Comparison of ENCODE assay signal across 8 cellular contexts in the genomic region with DNA sequence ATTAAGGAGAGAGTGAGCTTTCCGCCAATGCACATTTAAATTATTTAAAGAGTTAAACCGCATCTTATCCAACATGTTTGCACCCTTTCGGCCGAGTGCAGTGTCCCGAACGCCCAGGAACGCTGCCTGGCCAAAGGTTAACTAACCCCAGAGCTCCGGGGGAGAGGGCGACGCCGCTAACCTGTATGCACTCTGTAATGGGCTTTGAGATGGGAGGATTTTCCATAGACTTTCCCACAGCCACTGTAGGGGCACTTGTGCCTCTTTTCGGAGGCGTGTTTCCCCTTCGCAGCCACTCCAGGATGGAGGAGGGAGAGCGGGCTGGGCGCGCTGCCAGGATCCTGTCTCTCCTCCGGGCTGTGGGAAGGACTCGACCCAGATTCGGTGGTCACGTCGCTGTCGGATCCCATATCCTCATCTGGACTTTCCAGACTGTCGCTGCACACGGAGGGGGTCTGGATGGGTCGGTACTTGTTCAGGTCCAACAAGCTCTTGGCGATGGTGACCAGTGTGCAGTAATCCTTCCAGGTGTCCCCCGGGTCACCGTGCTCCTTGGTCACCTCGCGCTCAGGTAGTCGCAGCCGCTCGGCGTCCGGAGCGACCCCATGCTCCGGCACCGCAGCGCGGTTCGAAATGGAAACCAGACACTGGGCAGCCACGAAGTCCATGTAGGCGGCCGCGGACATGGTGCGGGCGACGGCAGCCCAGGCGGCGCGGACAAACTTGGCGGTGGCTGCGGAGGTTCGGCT. TPM values are rescaled to one million over a fixed set of nuclear protein-coding genes. Genes with fewer than 3 reads are reported as not detected.
A peak's percentile ranks its signal among the peaks of the same experiment; 100 is the strongest.
DNase-seq lines count a peak whose midpoint lies in the region; ATAC-seq and TF ChIP-seq lines count a peak whose summit lies in the region.

No MANE protein-coding gene starts in this region.

- no peak overlapping the region for H2AK5ac ChIP-seq in mesendoderm (ENCODE audit: low read length)

- H3K23ac ChIP-seq in mesendoderm (ENCODE audit: low read length), result peak overlapping the region; percentile 80

- no peak overlapping the region for H2BK120ac ChIP-seq in mesendoderm (ENCODE audit: low read depth, low read length)

- no peak overlapping the region for H3K27ac ChIP-seq in mesendoderm (ENCODE audit: low read depth, low read length)
- H3K27ac ChIP-seq in stomach, result peak overlapping the region; percentile 99 to 100 (median 100)

- H3K9me3 Mint-ChIP-seq in activated T-cell treated with anti-CD3 and anti-CD28 coated beads, Interleukin-2, amount 50 U/mL, for 24 hours, result no peaks in the 10 kb centered on the region

- H3K18ac ChIP-seq in mesendoderm (ENCODE audit: low read length), result no peak overlapping the region

- H3K4me1 ChIP-seq in mesendoderm (ENCODE audit: control insufficient read depth, low read depth, low read length) (no peaks in the 10 kb centered on the region), stomach (peaks cover 31 to 58% (median 51%) of the 10 kb centered on the region in 4 donors)

- H4K5ac ChIP-seq in mesendoderm (ENCODE audit: low read length), result no peak overlapping the region

- WGBS in mesendoderm (ENCODE audit: extremely low coverage, insufficient coverage, low lambda C conversion rate), result no CpG with 5 or more reads among the region's 55 CpGs
- 0 to 1% (median 1%) methylated on average over 25 to 55 of the region's 55 CpGs for WGBS in stomach, 5 donors

- H2BK15ac ChIP-seq in mesendoderm (replicated peaks; ENCODE audit: low read depth), result no peak overlapping the region

- TF ChIP-seq CTCF in AG09319 (IDR thresholded peaks at IDR 0.05; ENCODE audit: low read depth, low read length) (no peak), epithelial cell of esophagus (IDR thresholded peaks at IDR 0.05; ENCODE audit: insufficient read depth, low read depth, low read length, missing control alignments) (no peak), stomach (IDR thresholded peaks at IDR 0.05) (no peak)

- peak; percentile 2 for ATAC-seq in GM21381 (IDR thresholded peaks at IDR 0.05; ENCODE audit: unreplicated experiment)
- ATAC-seq in GM21423 (IDR thresholded peaks at IDR 0.05; ENCODE audit: unreplicated experiment), result no peak

- H3K9me3 ChIP-seq in stomach, result no peaks in the 10 kb centered on the region

- no peaks in the 10 kb centered on the region for H3K79me1 ChIP-seq in mesendoderm (ENCODE audit: low read length)

- peaks cover 30% of the 10 kb centered on the region for H3K36me3 Mint-ChIP-seq in activated T-cell treated with anti-CD3 and anti-CD28 coated beads, Interleukin-2, amount 50 U/mL, for 24 hours (ENCODE audit: low read depth)

- H3K27me3 ChIP-seq in mesendoderm (ENCODE audit: insufficient read depth, low read length, poor library complexity), result peaks cover 9% of the 10 kb centered on the region
- no peaks in the 10 kb centered on the region for H3K27me3 ChIP-seq in stomach

- TF ChIP-seq POLR2A in stomach (IDR thresholded peaks at IDR 0.05), result peak in 1 of 4 donors; percentile 22

- H3K79me2 ChIP-seq in mesendoderm (ENCODE audit: control insufficient read depth, insufficient read depth, low read length), result no peaks in the 10 kb centered on the region

- H3K4me3 ChIP-seq in epithelial cell of esophagus (ENCODE audit: low read length) (peak overlapping the region; percentile 97), mesendoderm (ENCODE audit: low read length) (peak overlapping the region; percentile 33), stomach (peak overlapping the region; percentile 64 to 98 (median 78))

- no peak overlapping the region for H3K4ac ChIP-seq in mesendoderm (ENCODE audit: low read depth, low read length)

- H3K27ac Mint-ChIP-seq in activated T-cell treated with anti-CD3 and anti-CD28 coated beads, Interleukin-2, amount 50 U/mL, for 24 hours, result peak overlapping the region; percentile 99

- peaks cover 50% of the 10 kb centered on the region for H3K4me1 Mint-ChIP-seq in activated T-cell treated with anti-CD3 and anti-CD28 coated beads, Interleukin-2, amount 50 U/mL, for 24 hours (ENCODE audit: low read depth)

- H3K9ac ChIP-seq in mesendoderm (ENCODE audit: low read length), result peak overlapping the region; percentile 46

- no peak overlapping the region for H2BK5ac ChIP-seq in mesendoderm (ENCODE audit: low read length)

- H3K4me3 Mint-ChIP-seq in activated T-cell treated with anti-CD3 and anti-CD28 coated beads, Interleukin-2, amount 50 U/mL, for 24 hours, result peak overlapping the region; percentile 92

- intact Hi-C loops in stomach (cut with DNase I; ENCODE audit: low total_unique reads), result no loop called here

- peak overlapping the region; percentile 52 for H3K56ac ChIP-seq in mesendoderm (ENCODE audit: low read length)

- peak overlapping the region; percentile 51 for H3K4me2 ChIP-seq in mesendoderm (ENCODE audit: low read length)

- H3K36me3 ChIP-seq in mesendoderm (ENCODE audit: control insufficient read depth, insufficient read depth, low read length) (no peaks in the 10 kb centered on the region), stomach (peaks cover 0 to 9% (median 7%) of the 10 kb centered on the region in 4 donors)

- peak; percentile 2 for TF ChIP-seq EP300 in stomach (IDR thresholded peaks at IDR 0.05)

- H4K8ac ChIP-seq in mesendoderm (ENCODE audit: low read depth, low read length), result no peak overlapping the region

- no peaks in the 10 kb centered on the region for H3K27me3 Mint-ChIP-seq in activated T-cell treated with anti-CD3 and anti-CD28 coated beads, Interleukin-2, amount 50 U/mL, for 24 hours

- DNase-seq in AG09319 (ENCODE audit: extremely low read depth, low read depth) (peak; percentile 70), NCI-H345 (lab: John Stamatoyannopoulos, UW) (peak; percentile 70), epithelial cell of esophagus (ENCODE audit: low read depth) (peak; percentile 65), mesendoderm (peak; percentile 22), stomach (peak; percentile 85)
- no peak for DNase-seq in activated T-cell treated with anti-CD3 and anti-CD28 coated beads, Interleukin-2, amount 50 U/mL, for 24 hours

RNA-seq across cellular contexts. Expression of gene KLF9, which starts 1.6 kb away (rescaled TPM):
- 0.15 TPM for polyA plus RNA-seq in mesendoderm (2013, experiment 1 of 2)
- 0.17 TPM for polyA plus RNA-seq in mesendoderm (2013, experiment 2 of 2)
- 100 to 1,000 TPM in 2 of 5 donors, 10 to 100 TPM in 3; 37.3 to 174 (median 95.3) TPM for total RNA-seq in stomach
- 10 to 100 TPM; 27.9 to 35.9 (median 28.4) TPM for polyA plus RNA-seq in stomach

Comparison
In these comparisons a context has a peak if more than half of its experiments do, and no peak if none do; other contexts are left out.
1. H3K4me3 ChIP-seq: peak in every context shown above with its lines; median percentile 97 in epithelial cell of esophagus; 78 in stomach; 33 in mesendoderm.